In the genomic region with DNA sequence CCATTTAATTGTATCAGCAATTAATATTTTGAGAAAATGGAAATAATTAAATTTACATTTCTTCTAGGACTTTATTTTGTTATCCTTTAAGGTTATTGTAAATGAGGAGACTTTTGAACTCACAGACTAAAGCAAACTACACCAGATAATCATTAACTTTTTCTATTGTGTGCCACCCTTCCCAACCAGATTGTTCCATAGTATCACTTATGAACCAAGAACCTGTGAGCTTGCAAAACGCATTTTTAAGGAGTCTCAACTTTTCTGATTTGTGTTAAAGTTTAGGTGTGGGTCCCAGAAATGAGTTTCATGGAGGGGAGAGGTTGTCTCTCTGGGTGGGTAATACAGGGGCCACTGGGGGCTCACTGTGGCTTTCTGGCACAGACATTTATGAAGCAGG, we compare ENCODE assay signal across 21 cellular contexts.
DNase-seq lines count a peak whose midpoint lies in the region; ATAC-seq, FAIRE-seq and TF ChIP-seq lines count a peak whose summit lies in the region.
"Had no signal": no experiment of that assay in that cellular context is flagged by ENCODE, and none has a peak within 500 bp of the region (broad histone marks: within the 10 kb centered on the region; RNA-seq: fewer than 3 reads in every experiment).

No MANE protein-coding gene starts in this region.

- H3K4ac ChIP-seq in mesenchymal stem cell (ENCODE audit: low read depth in 1 of 2, low read length in 2 of 2) = no peak overlapping the region

- H3K27me3 ChIP-seq in mesenchymal stem cell (ENCODE audit: control insufficient read depth in 1 of 2, insufficient read depth in 1 of 2, low read length in 2 of 2) = no peaks in the 10 kb centered on the region

- H3K23ac ChIP-seq in mesenchymal stem cell (ENCODE audit: low read length in 2 of 2) = no peak overlapping the region

- TF ChIP-seq CTCF in A549 (IDR thresholded peaks at IDR 0.05) (no peak), RWPE1 (conservative IDR thresholded peaks at IDR 0.05; ENCODE audit: low read depth) (no peak), progenitor cell of endocrine pancreas (IDR thresholded peaks at IDR 0.05; ENCODE audit: unreplicated experiment) (no peak)

- no peak overlapping the region for H3K14ac ChIP-seq in mesenchymal stem cell (ENCODE audit: low read length in 2 of 2)

- WGBS in A549 (ENCODE audit: missing lambda C conversion rate) = 10% methylated on average over 1 of the region's 1 CpG
- 96% methylated on average over 1 of the region's 1 CpG for WGBS in mesenchymal stem cell

- no peak for TF ChIP-seq EP300 in A549 (IDR thresholded peaks at IDR 0.05)

- FAIRE-seq in A549 (lab: Jason Lieb, UNC) = peak; percentile 65
- FAIRE-seq in GM12892 (lab: Jason Lieb, UNC) = no peak
- FAIRE-seq: A204.1, D721Med, G401.6, H54 had no signal

- H3K36me3 Mint-ChIP-seq in progenitor cell of endocrine pancreas (ENCODE audit: insufficient read depth) = no peaks in the 10 kb centered on the region

- H3K27ac Mint-ChIP-seq in progenitor cell of endocrine pancreas = peak overlapping the region; percentile 95

- H3K4me3 Mint-ChIP-seq in progenitor cell of endocrine pancreas (ENCODE audit: low read depth) = peak overlapping the region; percentile 30

- H3K4me3 ChIP-seq in A549 = 0 out of 3 replicates have a peak overlapping the region, but pooled peaks have one; percentile 5
- no peak overlapping the region for H3K4me3 ChIP-seq in mesenchymal stem cell (ENCODE audit: insufficient read depth in 1 of 2, low read depth in 1 of 2, low read length in 2 of 2)

- ATAC-seq in A549 = no peak
- no peak for ATAC-seq in GM19452 (IDR thresholded peaks at IDR 0.05; ENCODE audit: unreplicated experiment)

- H2BK15ac ChIP-seq in mesenchymal stem cell (ENCODE audit: low read depth, poor library complexity, severe bottlenecking) = no peak overlapping the region

- DNase-seq in A549 (ENCODE audit: low read depth in 1 of 2, low spot score in 1 of 2) (no peak), RWPE1 (ENCODE audit: low spot score) (no peak), mesenchymal stem cell (no peak), progenitor cell of endocrine pancreas (ENCODE audit: low spot score, unreplicated experiment) (no peak), putamen (ENCODE audit: low spot score) (no peak), GM12892 (ENCODE audit: insufficient read length) (no peak), inferior parietal cortex (ENCODE audit: extremely low spot score) (no peak)
- DNase-seq: CD4-positive, CD25-positive, alpha-beta regulatory T cell; DMS79 treated with DMSO at 0.1 percent for 48 hours; MM.1S; NCI-H1105; NCI-H1930; NCI-H2171; NCI-H510A; NCI-H82; SIG-M5 had no signal

- POLR2A ChIA-PET in A549 (lab: Yijun Ruan, JAX) = no interaction called here
- POLR2A ChIA-PET in RWPE1 (lab: Yijun Ruan, JAX; ENCODE audit: low non-redundant PET) = no interaction called here

- no peaks in the 10 kb centered on the region for H3K27me3 Mint-ChIP-seq in progenitor cell of endocrine pancreas
- H3K27me3 Mint-ChIP-seq: CD4-positive, CD25-positive, alpha-beta regulatory T cell had no signal

- no peak overlapping the region for H3K18ac ChIP-seq in mesenchymal stem cell (ENCODE audit: low read depth in 1 of 2, low read length in 2 of 2)

- H3K36me3 ChIP-seq in mesenchymal stem cell (ENCODE audit: control insufficient read depth in 1 of 2, insufficient read depth in 2 of 2, low read depth in 1 of 2, low read length in 2 of 2) = no peaks in the 10 kb centered on the region

- H4K91ac ChIP-seq in mesenchymal stem cell (ENCODE audit: low read length) = no peak overlapping the region

- H2BK5ac ChIP-seq in mesenchymal stem cell (ENCODE audit: low read depth, low read length, poor library complexity, severe bottlenecking) = no peak overlapping the region

- H3K27ac ChIP-seq in A549 (peak overlapping the region; percentile 64 to 92), RWPE1 (peak overlapping the region; percentile 13; the same call in 1 of the 2 replicates), mesenchymal stem cell (ENCODE audit: low read length, poor library complexity, severe bottlenecking) (no peak overlapping the region)

- H3K9me3 Mint-ChIP-seq in progenitor cell of endocrine pancreas (ENCODE audit: low read depth) = no peaks in the 10 kb centered on the region
- H3K9me3 Mint-ChIP-seq: CD4-positive, CD25-positive, alpha-beta regulatory T cell had no signal

- peaks cover 97% of the 10 kb centered on the region for H3K4me1 ChIP-seq in A549
- peaks cover 29% of the 10 kb centered on the region for H3K4me1 ChIP-seq in mesenchymal stem cell (ENCODE audit: control insufficient read depth, insufficient read depth, low read depth, low read length)

- H2BK12ac ChIP-seq in mesenchymal stem cell (ENCODE audit: low read length in 2 of 2) = no peak overlapping the region

- peaks cover 24% of the 10 kb centered on the region for H3K79me1 ChIP-seq in mesenchymal stem cell (replicated peaks; ENCODE audit: low read length, poor library complexity, severe bottlenecking)

- H2BK120ac ChIP-seq in mesenchymal stem cell (ENCODE audit: low read depth, low read length) = no peak overlapping the region

- no peak overlapping the region for H4K8ac ChIP-seq in mesenchymal stem cell (ENCODE audit: low read length)

- TF ChIP-seq POLR2A in A549 (IDR thresholded peaks at IDR 0.05; ENCODE audit: low read length) (no peak), GM12892 (IDR thresholded peaks at IDR 0.05; ENCODE audit: low read depth, low read length) (no peak)

- no peak for TF ChIP-seq RAD21 in A549 (conservative IDR thresholded peaks at IDR 0.05 in 1 of 2, IDR thresholded peaks at IDR 0.05 in 1 of 2)

- H3K4me2 ChIP-seq in A549 (peak overlapping the region; percentile 79), mesenchymal stem cell (ENCODE audit: low read length, poor library complexity, severe bottlenecking) (no peak overlapping the region)

- H2AK5ac ChIP-seq in mesenchymal stem cell (ENCODE audit: low read length, severe bottlenecking) = peak overlapping the region; percentile 1

- H3K9ac ChIP-seq in mesenchymal stem cell (ENCODE audit: low read length) = no peak overlapping the region

- no peak overlapping the region for H2AFZ ChIP-seq in mesenchymal stem cell (ENCODE audit: low read depth, low read length)

- H3K4me1 Mint-ChIP-seq in progenitor cell of endocrine pancreas (ENCODE audit: low read depth) = peaks cover 69% of the 10 kb centered on the region

- no peaks in the 10 kb centered on the region for H3K9me3 ChIP-seq in A549
- no peaks in the 10 kb centered on the region for H3K9me3 ChIP-seq in mesenchymal stem cell (ENCODE audit: control insufficient read depth, low read length)

- CTCF ChIA-PET in A549 (lab: Yijun Ruan, JAX) (interaction anchor here (0.6 to 1.7 kb wide), 7 partner anchors 21 to 353 kb away, joined by 3 to 7 read pairs (median 3); no protein-coding TSS in a partner anchor), RWPE1 (lab: Yijun Ruan, JAX) (interaction anchor here (0.7 kb wide), 1 partner anchor 125 kb away, joined by 3 read pairs; no protein-coding TSS in a partner anchor)

TF ChIP-seq in A549, 52 proteins besides CTCF, POLR2A, EP300 and RAD21:
- no peak for TF ChIP-seq RARB (CRISPR knock-in tag; IDR thresholded peaks at IDR 0.05)
- TF ChIP-seq, protein P1, sequence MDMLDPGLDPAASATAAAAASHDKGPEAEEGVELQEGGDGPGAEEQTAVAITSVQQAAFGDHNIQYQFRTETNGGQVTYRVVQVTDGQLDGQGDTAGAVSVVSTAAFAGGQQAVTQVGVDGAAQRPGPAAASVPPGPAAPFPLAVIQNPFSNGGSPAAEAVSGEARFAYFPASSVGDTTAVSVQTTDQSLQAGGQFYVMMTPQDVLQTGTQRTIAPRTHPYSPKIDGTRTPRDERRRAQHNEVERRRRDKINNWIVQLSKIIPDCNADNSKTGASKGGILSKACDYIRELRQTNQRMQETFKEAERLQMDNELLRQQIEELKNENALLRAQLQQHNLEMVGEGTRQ (IDR thresholded peaks at IDR 0.05) = no peak
- TF ChIP-seq ZC3H11A (IDR thresholded peaks at IDR 0.05) = no peak
- TF ChIP-seq HEYL (CRISPR knock-in tag; IDR thresholded peaks at IDR 0.05) = no peak
- TF ChIP-seq MYC (IDR thresholded peaks at IDR 0.05; ENCODE audit: borderline replicate concordance, low read length) = no peak
- no peak for TF ChIP-seq ZSCAN20 (CRISPR knock-in tag; IDR thresholded peaks at IDR 0.05)
- no peak for TF ChIP-seq PHF8 (IDR thresholded peaks at IDR 0.05; ENCODE audit: borderline replicate concordance, low read depth)
- TF ChIP-seq, protein P2, sequence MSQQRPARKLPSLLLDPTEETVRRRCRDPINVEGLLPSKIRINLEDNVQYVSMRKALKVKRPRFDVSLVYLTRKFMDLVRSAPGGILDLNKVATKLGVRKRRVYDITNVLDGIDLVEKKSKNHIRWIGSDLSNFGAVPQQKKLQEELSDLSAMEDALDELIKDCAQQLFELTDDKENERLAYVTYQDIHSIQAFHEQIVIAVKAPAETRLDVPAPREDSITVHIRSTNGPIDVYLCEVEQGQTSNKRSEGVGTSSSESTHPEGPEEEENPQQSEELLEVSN (IDR thresholded peaks at IDR 0.05; ENCODE audit: borderline replicate concordance, low read depth) = no peak
- TF ChIP-seq POLR2AphosphoS2 (conservative IDR thresholded peaks at IDR 0.05; ENCODE audit: low read length) = no peak
- TF ChIP-seq CHD4 (IDR thresholded peaks at IDR 0.05; ENCODE audit: borderline replicate concordance) = no peak
- no peak for TF ChIP-seq TP53 (CRISPR knock-in tag; IDR thresholded peaks at IDR 0.05)
- TF ChIP-seq, protein P3, sequence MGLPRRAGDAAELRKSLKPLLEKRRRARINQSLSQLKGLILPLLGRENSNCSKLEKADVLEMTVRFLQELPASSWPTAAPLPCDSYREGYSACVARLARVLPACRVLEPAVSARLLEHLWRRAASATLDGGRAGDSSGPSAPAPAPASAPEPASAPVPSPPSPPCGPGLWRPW (IDR thresholded peaks at IDR 0.05) = no peak
- TF ChIP-seq EHF (CRISPR knock-in tag; IDR thresholded peaks at IDR 0.05) = no peak
- no peak for TF ChIP-seq NR3C1 (IDR thresholded peaks at IDR 0.05)
- no peak for TF ChIP-seq GATA3 (IDR thresholded peaks at IDR 0.05; ENCODE audit: borderline replicate concordance)
